In genomic region chr4:161604516-161605300, GRCh38 we compare ENCODE assay signal across 17 cellular contexts.
A peak's percentile ranks its signal among the peaks of the same experiment; 100 is the strongest.
DNase-seq lines count a peak whose midpoint lies in the region; ATAC-seq and TF ChIP-seq lines count a peak whose summit lies in the region.
"Had no signal": no experiment of that assay in that cellular context is flagged by ENCODE, and none has a peak within 500 bp of the region (broad histone marks: within the 10 kb centered on the region; RNA-seq: fewer than 3 reads in every experiment).

No MANE protein-coding gene starts in this region.

- H3K4me1 Mint-ChIP-seq in naive thymus-derived CD8-positive, alpha-beta T cell: no peaks in the 10 kb centered on the region
- H3K4me1 Mint-ChIP-seq: activated CD4-positive, alpha-beta T cell treated with anti-CD3 and anti-CD28 coated beads for 36 hours; natural killer cell had no signal

- no peaks in the 10 kb centered on the region for H3K36me3 ChIP-seq in ascending aorta
- H3K36me3 ChIP-seq: BLaER1, breast epithelium had no signal

- DNase-seq in choroid plexus epithelial cell (ENCODE audit: low read depth) (peak; percentile 4), ascending aorta (ENCODE audit: low spot score in 2 of 2) (no peak), NCI-H1105 (lab: John Stamatoyannopoulos, UW) (no peak), activated T-cell treated with anti-CD3 and anti-CD28 coated beads for 4 hours (no peak)
- DNase-seq in naive thymus-derived CD8-positive, alpha-beta T cell: no peak
- DNase-seq: activated CD4-positive, alpha-beta T cell treated with anti-CD3 and anti-CD28 coated beads for 36 hours; activated effector memory CD4-positive, alpha-beta T cell treated with Interleukin-2 at 50 U/mL for 16 hours; glutamatergic neuron; natural killer cell; NCI-H1694 treated with DMSO at 0.1 percent for 48 hours; right cardiac atrium had no signal

- H3K4me1 ChIP-seq in ascending aorta: no peaks in the 10 kb centered on the region
- H3K4me1 ChIP-seq: BLaER1, breast epithelium had no signal

- TF ChIP-seq CTCF in choroid plexus epithelial cell (conservative IDR thresholded peaks at IDR 0.05; ENCODE audit: low read depth, low read length) (no peak), ascending aorta (IDR thresholded peaks at IDR 0.05) (no peak)

- no peaks in the 10 kb centered on the region for H3K27me3 ChIP-seq in ascending aorta
- H3K27me3 ChIP-seq: BLaER1, breast epithelium had no signal

- ATAC-seq in GM18867 (IDR thresholded peaks at IDR 0.05; ENCODE audit: unreplicated experiment): peak; percentile 95
- ATAC-seq in HG02623 (IDR thresholded peaks at IDR 0.05; ENCODE audit: unreplicated experiment): peak; percentile 75
- ATAC-seq in HG03571 (IDR thresholded peaks at IDR 0.05; ENCODE audit: unreplicated experiment): peak; percentile 51
- no peak for ATAC-seq in naive thymus-derived CD8-positive, alpha-beta T cell
- ATAC-seq: activated CD4-positive, alpha-beta T cell treated with anti-CD3 and anti-CD28 coated beads for 36 hours; natural killer cell; right cardiac atrium; SK-N-SH treated with all-trans-retinoic acid at 6 μM for 48 hours had no signal

- peaks cover 0 to 10% (median 2%) of the 10 kb centered on the region in 9 donors for H3K9me3 Mint-ChIP-seq in naive thymus-derived CD8-positive, alpha-beta T cell

- POLR2A ChIA-PET in naive thymus-derived CD8-positive, alpha-beta T cell (lab: Charles Lee): no interaction called here

- no peaks in the 10 kb centered on the region for H3K27me3 Mint-ChIP-seq in naive thymus-derived CD8-positive, alpha-beta T cell
- H3K27me3 Mint-ChIP-seq: activated CD4-positive, alpha-beta T cell treated with anti-CD3 and anti-CD28 coated beads for 36 hours had no signal

- no peaks in the 10 kb centered on the region for H3K9me3 ChIP-seq in ascending aorta
- H3K9me3 ChIP-seq: BLaER1 had no signal

- intact Hi-C loops in ascending aorta (cut with DNase I): no loop called here

- H3K4me3 ChIP-seq in choroid plexus epithelial cell (ENCODE audit: low read depth, low read length) (no peak overlapping the region), ascending aorta (no peak overlapping the region)
- H3K4me3 ChIP-seq: BLaER1, breast epithelium had no signal

- H3K4me3 Mint-ChIP-seq in naive thymus-derived CD8-positive, alpha-beta T cell: no peak overlapping the region
- H3K4me3 Mint-ChIP-seq: activated CD4-positive, alpha-beta T cell treated with anti-CD3 and anti-CD28 coated beads for 36 hours; natural killer cell had no signal

- H3K27ac Mint-ChIP-seq in naive thymus-derived CD8-positive, alpha-beta T cell: no peak overlapping the region
- H3K27ac Mint-ChIP-seq: activated CD4-positive, alpha-beta T cell treated with anti-CD3 and anti-CD28 coated beads for 36 hours; natural killer cell had no signal

- no peak overlapping the region for H3K27ac ChIP-seq in ascending aorta
- H3K27ac ChIP-seq: BLaER1, breast epithelium had no signal

- H3K36me3 Mint-ChIP-seq in naive thymus-derived CD8-positive, alpha-beta T cell: no peaks in the 10 kb centered on the region
- H3K36me3 Mint-ChIP-seq: natural killer cell had no signal

Comparison
In these comparisons a context has a peak if more than half of its experiments do, and no peak if none do; other contexts are left out.
1. ATAC-seq: peak in GM18867 (single experiment), HG02623 (single experiment) and HG03571 (single experiment); none in naive thymus-derived CD8-positive, alpha-beta T cell (0 of 2).